1 cellular context compared by ENCODE assay signal in genomic region chr22:29994941-29995340, GRCh38.
TF ChIP-seq lines count a peak whose summit lies in the region.

No MANE protein-coding gene starts in this region.

TF ChIP-seq in GM23338, 12 proteins besides CTCF, POLR2A, EP300 and RAD21 (continued from another document):
- TF ChIP-seq EZH2 (IDR thresholded peaks at IDR 0.05; ENCODE audit: low read depth, unreplicated experiment) (no peak), JUNB (IDR thresholded peaks at IDR 0.05; ENCODE audit: unreplicated experiment) (no peak), ZNF331 (CRISPR knock-in tag; IDR thresholded peaks at IDR 0.05; ENCODE audit: low read depth) (no peak)
